30 cellular contexts compared by ENCODE assay signal in genomic region chr5:53239301-53239990, GRCh38.
"Had no signal": no experiment of that assay in that cellular context is flagged by ENCODE, and none has a peak within 500 bp of the region (broad histone marks: within the 10 kb centered on the region; RNA-seq: fewer than 3 reads in every experiment).

No MANE protein-coding gene starts in this region.

- H3K36me3 ChIP-seq: adrenal gland, brain microvascular endothelial cell, cardiac muscle cell, Peyer's patch, SJSA1 had no signal

- H3K4me3 ChIP-seq: adrenal gland, cardiac muscle cell, Peyer's patch, SJSA1 had no signal

- H3K27me3 ChIP-seq: adrenal gland, brain microvascular endothelial cell, cardiac muscle cell, Peyer's patch, SJSA1 had no signal

- H3K27ac ChIP-seq: adrenal gland, brain microvascular endothelial cell, cardiac muscle cell, KMS-11, Peyer's patch, SJSA1, VCaP had no signal

- H3K27ac Mint-ChIP-seq: activated B cell treated with CpG ODN at 0.5 μM for 24 hours; activated CD8-positive, alpha-beta T cell treated with anti-CD3 and anti-CD28 coated beads for 36 hours; activated naive CD4-positive, alpha-beta T cell treated with anti-CD3 and anti-CD28 coated beads, Interleukin-2, amount 50 U/mL, for 24 hours; activated naive CD8-positive, alpha-beta T cell treated with anti-CD3 and anti-CD28 coated beads, Interleukin-2, amount 10 ng/mL, durations not matched to agents 7 days and 5 days; activated T-cell treated with anti-CD3 and anti-CD28 coated beads, Interleukin-2, amount 50 U/mL, for 24 hours; activated T-helper 2 cell treated with anti-CD3 and anti-CD28 coated beads, Interferon-gamma antibody, Interleukin-2, Interleukin-4, amounts not matched to agents 10 μg/mL and 5 μg/mL and 100 μg/mL, durations not matched to agents 14 hours and 24 hours and 36 hours; T-cell; T-helper 17 cell had no signal

- H3K9me3 Mint-ChIP-seq: activated B cell treated with CpG ODN at 0.5 μM for 24 hours; activated CD8-positive, alpha-beta T cell treated with anti-CD3 and anti-CD28 coated beads for 36 hours; activated naive CD4-positive, alpha-beta T cell treated with anti-CD3 and anti-CD28 coated beads, Interleukin-2, amount 50 U/mL, for 24 hours; activated naive CD8-positive, alpha-beta T cell treated with anti-CD3 and anti-CD28 coated beads, Interleukin-2, amount 10 ng/mL, durations not matched to agents 7 days and 5 days; activated T-cell treated with anti-CD3 and anti-CD28 coated beads, Interleukin-2, amount 50 U/mL, for 24 hours; activated T-helper 2 cell treated with anti-CD3 and anti-CD28 coated beads, Interferon-gamma antibody, Interleukin-2, Interleukin-4, amounts not matched to agents 10 μg/mL and 5 μg/mL and 100 μg/mL, durations not matched to agents 14 hours and 24 hours and 36 hours; T-cell had no signal

- H3K4me1 Mint-ChIP-seq: activated B cell treated with CpG ODN at 0.5 μM for 24 hours; activated naive CD4-positive, alpha-beta T cell treated with anti-CD3 and anti-CD28 coated beads, Interleukin-2, amount 50 U/mL, for 24 hours; activated naive CD8-positive, alpha-beta T cell treated with anti-CD3 and anti-CD28 coated beads, Interleukin-2, amount 10 ng/mL, durations not matched to agents 7 days and 5 days; T-cell; T-helper 17 cell had no signal

- H3K9ac ChIP-seq: KMS-11, SK-N-SH had no signal

- H3K9me3 ChIP-seq: adrenal gland, Peyer's patch, SJSA1, SK-N-SH had no signal

- H3K27me3 Mint-ChIP-seq: activated B cell treated with CpG ODN at 0.5 μM for 24 hours had no signal

- H3K4me2 ChIP-seq: KMS-11, SK-N-SH had no signal

- DNase-seq: activated B cell treated with CpG ODN at 0.5 μM for 24 hours; activated CD4-positive, alpha-beta T cell treated with anti-CD3 and anti-CD28 coated beads for 48 hours; activated CD4-positive, CD25-positive, alpha-beta regulatory T cell treated with anti-CD3 and anti-CD28 coated beads, Interleukin-2, amount 50 U/mL, for 72 hours; activated CD8-positive, alpha-beta T cell treated with anti-CD3 and anti-CD28 coated beads for 36 hours; activated gamma-delta T cell; activated naive CD4-positive, alpha-beta T cell treated with Interleukin-2 at 50 U/mL for 16 hours; activated naive CD8-positive, alpha-beta T cell treated with anti-CD3 and anti-CD28 coated beads, Interleukin-2, amount 10 ng/mL, durations not matched to agents 7 days and 5 days; activated T-cell treated with anti-CD3 and anti-CD28 coated beads, Interleukin-2, amount 50 U/mL, for 24 hours; adrenal gland; brain microvascular endothelial cell; MM.1S; MV-4-11; NCI-H1092; NCI-H1436 treated with DMSO at 0.1 percent for 48 hours; NCI-H1694 treated with DMSO at 0.1 percent for 48 hours; NCI-H2029; NCI-H345; NCI-H524 treated with DMSO at 0.1 percent for 48 hours; Peyer's patch; RPMI8226; SHP77 treated with DMSO at 0.1 percent for 48 hours; SK-N-SH; T-cell; T-helper 17 cell had no signal

- H3K36me3 Mint-ChIP-seq: activated naive CD4-positive, alpha-beta T cell treated with anti-CD3 and anti-CD28 coated beads, Interleukin-2, amount 50 U/mL, for 24 hours; activated naive CD8-positive, alpha-beta T cell treated with anti-CD3 and anti-CD28 coated beads, Interleukin-2, amount 10 ng/mL, durations not matched to agents 7 days and 5 days; T-cell had no signal

- H3K4me3 Mint-ChIP-seq: activated B cell treated with CpG ODN at 0.5 μM for 24 hours; activated CD8-positive, alpha-beta T cell treated with anti-CD3 and anti-CD28 coated beads for 36 hours; activated naive CD4-positive, alpha-beta T cell treated with anti-CD3 and anti-CD28 coated beads, Interleukin-2, amount 50 U/mL, for 24 hours; activated naive CD8-positive, alpha-beta T cell treated with anti-CD3 and anti-CD28 coated beads, Interleukin-2, amount 10 ng/mL, durations not matched to agents 7 days and 5 days; activated T-cell treated with anti-CD3 and anti-CD28 coated beads, Interleukin-2, amount 50 U/mL, for 24 hours; T-cell; T-helper 17 cell had no signal

- ATAC-seq: activated CD8-positive, alpha-beta T cell treated with anti-CD3 and anti-CD28 coated beads for 36 hours; T-cell; T-helper 17 cell had no signal

- H3K4me1 ChIP-seq: adrenal gland, Peyer's patch had no signal
